Comparison of ENCODE assay signal across 16 cellular contexts in the genomic region with DNA sequence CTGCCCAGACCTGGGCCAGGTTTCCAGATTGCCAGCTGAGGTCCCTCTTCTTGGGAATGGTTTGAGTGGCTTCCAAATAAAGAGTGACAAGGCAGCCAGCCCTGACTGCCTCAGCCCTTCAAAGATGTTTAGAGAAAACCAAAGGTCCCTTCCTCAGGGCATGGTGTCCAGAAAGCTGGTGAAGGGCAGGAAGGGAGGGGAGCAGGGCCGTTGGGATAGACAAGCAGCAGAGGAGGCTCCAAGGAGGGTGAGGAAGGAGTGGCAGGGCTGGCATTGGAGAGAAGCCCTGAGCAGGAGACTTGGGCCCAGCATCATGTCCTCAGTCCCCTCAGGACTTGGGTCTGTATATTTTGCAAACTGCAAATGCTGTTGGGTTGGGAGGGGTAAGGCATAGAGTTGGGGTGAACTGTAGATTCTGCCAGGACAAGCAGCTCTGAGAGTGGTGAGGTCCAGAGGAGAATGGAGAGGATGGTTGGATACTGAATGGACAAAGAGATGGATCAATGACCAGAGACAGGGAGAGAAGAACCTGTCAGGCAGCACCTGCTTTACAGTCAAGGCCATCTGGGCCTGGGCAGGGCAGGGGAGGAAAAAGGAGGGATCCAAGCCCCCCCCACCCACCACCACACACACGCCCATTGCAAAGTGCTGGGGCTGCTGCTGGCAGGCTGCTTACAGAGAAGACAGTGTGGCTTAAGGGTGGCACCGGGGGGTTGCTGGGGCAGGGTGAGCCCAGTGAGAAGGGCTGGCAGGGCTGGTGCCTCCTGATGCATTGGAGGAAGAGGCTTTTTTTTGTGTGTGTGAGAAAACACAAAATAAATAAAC.
"Had no signal": no experiment of that assay in that cellular context is flagged by ENCODE, and none has a peak within 500 bp of the region (broad histone marks: within the 10 kb centered on the region; RNA-seq: fewer than 3 reads in every experiment).

No MANE protein-coding gene starts in this region.

- H3K27me3 Mint-ChIP-seq: activated CD8-positive, alpha-beta T cell treated with anti-CD3 and anti-CD28 coated beads for 36 hours; stimulated activated naive CD8-positive, alpha-beta T cell treated with anti-CD3 and anti-CD28 coated beads, Interleukin-15, amount 100 ng/mL, for 72 hours had no signal

- H3K4me3 ChIP-seq: dorsolateral prefrontal cortex, esophagus muscularis mucosa, sigmoid colon, testis had no signal

- H3K27ac ChIP-seq: brain microvascular endothelial cell, esophagus muscularis mucosa, sigmoid colon, VCaP had no signal

- H3K4me3 Mint-ChIP-seq: activated CD8-positive, alpha-beta T cell treated with anti-CD3 and anti-CD28 coated beads for 36 hours; immature natural killer cell; natural killer cell; stimulated activated naive CD8-positive, alpha-beta T cell treated with anti-CD3 and anti-CD28 coated beads, Interleukin-15, amount 100 ng/mL, for 72 hours had no signal

- H3K36me3 Mint-ChIP-seq: natural killer cell had no signal

- H3K9me3 ChIP-seq: esophagus muscularis mucosa, sigmoid colon, testis had no signal

- H3K27me3 ChIP-seq: brain microvascular endothelial cell, dorsolateral prefrontal cortex, esophagus muscularis mucosa, sigmoid colon, testis had no signal

- H3K9me3 Mint-ChIP-seq: activated CD8-positive, alpha-beta T cell treated with anti-CD3 and anti-CD28 coated beads for 36 hours; immature natural killer cell; natural killer cell; stimulated activated naive CD8-positive, alpha-beta T cell treated with anti-CD3 and anti-CD28 coated beads, Interleukin-15, amount 100 ng/mL, for 72 hours had no signal

- DNase-seq: activated CD8-positive, alpha-beta T cell treated with anti-CD3 and anti-CD28 coated beads for 36 hours; activated naive CD4-positive, alpha-beta T cell treated with anti-CD3 and anti-CD28 coated beads, Interleukin-2, amount 50 U/mL, for 16 hours; amygdala; brain microvascular endothelial cell; immature natural killer cell; left colon; natural killer cell; sigmoid colon; stimulated activated CD4-positive, alpha-beta T cell treated with anti-CD3 and anti-CD28 coated beads, Interleukin-12 subunit alpha, Interleukin-12 subunit beta, amount 100 ng/mL, for 4 hours; stimulated activated CD4-positive, alpha-beta T cell treated with anti-CD3 and anti-CD28 coated beads, Interleukin-2, amount 100 ng/mL, for 48 hours; stimulated activated naive CD8-positive, alpha-beta T cell treated with anti-CD3 and anti-CD28 coated beads, Interleukin-15, amount 100 ng/mL, for 72 hours; T1000; testis had no signal

- ATAC-seq: activated CD8-positive, alpha-beta T cell treated with anti-CD3 and anti-CD28 coated beads for 36 hours; left colon; natural killer cell; stimulated activated naive CD8-positive, alpha-beta T cell treated with anti-CD3 and anti-CD28 coated beads, Interleukin-15, amount 100 ng/mL, for 72 hours had no signal

- H3K27ac Mint-ChIP-seq: activated CD8-positive, alpha-beta T cell treated with anti-CD3 and anti-CD28 coated beads for 36 hours; natural killer cell had no signal
